1 cellular context compared by ENCODE assay signal in the genomic region with DNA sequence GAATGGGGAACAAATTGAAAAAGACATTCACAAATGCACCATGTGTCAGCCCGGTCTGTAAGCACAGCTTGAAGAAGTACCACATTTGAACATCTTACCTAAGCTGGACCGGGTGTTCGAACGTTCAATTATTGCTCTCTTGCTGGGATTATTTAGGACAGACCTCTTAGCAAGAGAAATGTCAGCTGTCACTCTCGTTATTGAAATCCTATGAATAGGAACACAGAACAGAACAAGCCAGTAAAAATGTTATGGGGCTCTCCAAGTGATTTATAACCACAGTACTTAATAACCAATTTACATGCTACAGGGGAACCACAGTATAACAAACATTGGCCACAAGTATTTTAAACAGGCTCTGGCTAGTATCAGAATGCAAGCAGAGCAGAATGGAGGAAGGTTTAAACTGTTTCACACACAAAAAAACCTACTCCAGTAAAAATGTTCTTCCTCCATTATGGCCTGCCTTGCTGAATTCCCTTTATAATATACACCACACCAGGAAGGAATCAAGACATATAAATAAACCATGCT.
TF ChIP-seq lines count a peak whose summit lies in the region.

No MANE protein-coding gene starts in this region.

TF ChIP-seq in IMR-90, 13 proteins besides CTCF, POLR2A, EP300 and RAD21:
- TF ChIP-seq USF2 (IDR thresholded peaks at IDR 0.05; ENCODE audit: low read depth, low read length) (no peak), MXI1 (IDR thresholded peaks at IDR 0.05; ENCODE audit: borderline replicate concordance, low read depth, low read length) (no peak)
TF ChIP-seq in IMR-90: peak in this region for 0.
